In genomic region chr1:54883349-54884102, GRCh38 we compare ENCODE assay signal across 8 cellular contexts. TPM values are rescaled to one million over a fixed set of nuclear protein-coding genes. Genes with fewer than 3 reads are reported as not detected.
DNase-seq lines count a peak whose midpoint lies in the region; ATAC-seq, FAIRE-seq and TF ChIP-seq lines count a peak whose summit lies in the region.

No MANE protein-coding gene starts in this region.

- no peak for DNase-seq in HFF-Myc (ENCODE audit: extremely low read depth, low read depth)
- no peak for DNase-seq in WTC11 (ENCODE audit: low spot score)
- peak; percentile 52 to 72 for DNase-seq in foreskin fibroblast
- peak; percentile 58 to 60 for DNase-seq in gastrocnemius medialis
- DNase-seq in frontal cortex (ENCODE audit: low spot score in 2 of 2) = no peak
- no peak for DNase-seq in aorta
- DNase-seq in DMS114 treated with DMSO at 0.1 percent for 48 hours (lab: John Stamatoyannopoulos, UW; ENCODE audit: unreplicated experiment) = no peak

- H3K4me1 Mint-ChIP-seq in WTC11 = peaks cover 45% of the 10 kb centered on the region

- intact Hi-C loops in gastrocnemius medialis (cut with DNase I; ENCODE audit: low total_unique reads) (loop anchor here (5.0 to 10.0 kb wide), 2 partner anchors 121 to 299 kb away; partner anchors contain the start of gene PARS2), aorta (cut with DNase I) (no loop called here)

- ATAC-seq in WTC11 (no peak), gastrocnemius medialis (peak; percentile 55 to 63), aorta (ENCODE audit: low FRiP score) (no peak), HG02884 (IDR thresholded peaks at IDR 0.05; ENCODE audit: unreplicated experiment) (no peak)

- peaks cover 34 to 47% of the 10 kb centered on the region in 2 donors for H3K4me1 ChIP-seq in gastrocnemius medialis
- peaks cover 0 to 2% of the 10 kb centered on the region in 2 donors for H3K4me1 ChIP-seq in aorta (ENCODE audit: control insufficient read depth in 1 of 2, insufficient read depth in 2 of 2, low read length in 2 of 2)

- WGBS in aorta, 2 donors = 88 to 90% methylated on average over 10 of the region's 10 CpGs

- CTCF ChIA-PET in WTC11 (lab: Charles Lee) = interaction anchor here (1.3 kb wide), 1 partner anchor 139 kb away, joined by 4 read pairs; no protein-coding TSS in a partner anchor

- no peak for FAIRE-seq in frontal cortex (lab: Jason Lieb, UNC)

- H3K9me3 Mint-ChIP-seq in WTC11 = no peaks in the 10 kb centered on the region

- H3K4me3 ChIP-seq in HFF-Myc (replicated peaks; ENCODE audit: low read depth, low read length) (peak overlapping the region; percentile 84; the same call in 1 of the 2 replicates), foreskin fibroblast (ENCODE audit: low read depth in 1 of 2, low read length in 2 of 2) (peak overlapping the region in 1 of 2 donors; percentile 92), gastrocnemius medialis (peak overlapping the region in 2 of 4 donors; percentile 30 to 99), aorta (ENCODE audit: low read length in 2 of 2) (no peak overlapping the region)

- H3K27ac Mint-ChIP-seq in WTC11 = peak overlapping the region; percentile 71

- H3K36me3 Mint-ChIP-seq in WTC11 = peaks cover 51% of the 10 kb centered on the region

- H3K27ac ChIP-seq in gastrocnemius medialis = peak overlapping the region; percentile 84 to 93 (median 88)
- H3K27ac ChIP-seq in aorta (ENCODE audit: low read depth in 1 of 2, low read length in 2 of 2) = no peak overlapping the region

- no peak overlapping the region; the same call in 1 of the 2 replicates for H3K4me3 Mint-ChIP-seq in WTC11

- H3K27me3 ChIP-seq in gastrocnemius medialis = no peaks in the 10 kb centered on the region
- no peaks in the 10 kb centered on the region for H3K27me3 ChIP-seq in aorta (ENCODE audit: control insufficient read depth in 1 of 2, insufficient read depth in 2 of 2, low read length in 1 of 2)

- H3K9me3 ChIP-seq in gastrocnemius medialis (no peaks in the 10 kb centered on the region), aorta (ENCODE audit: control insufficient read depth, low read length) (no peaks in the 10 kb centered on the region)

- TF ChIP-seq CTCF in HFF-Myc (IDR thresholded peaks at IDR 0.05; ENCODE audit: low read depth, low read length, missing control alignments) (no peak), WTC11 (IDR thresholded peaks at IDR 0.05) (no peak), foreskin fibroblast (IDR thresholded peaks at IDR 0.05; ENCODE audit: low read depth, low read length) (no peak), gastrocnemius medialis (IDR thresholded peaks at IDR 0.05 in 4 of 5, conservative IDR thresholded peaks at IDR 0.05 in 1 of 5) (no peak)

- in situ Hi-C loops in gastrocnemius medialis (cut with MboI; ENCODE audit: low sequenced_read_pairs in 4 of 4) = no loop called here

- H3K36me3 ChIP-seq in gastrocnemius medialis (no peaks in the 10 kb centered on the region), aorta (ENCODE audit: control insufficient read depth in 1 of 2, insufficient read depth in 2 of 2, low read length in 1 of 2) (no peaks in the 10 kb centered on the region)

- peak in 1 of 2 donors; percentile 25 for TF ChIP-seq POLR2A in gastrocnemius medialis (IDR thresholded peaks at IDR 0.05)

- POLR2A ChIA-PET in WTC11 (lab: Charles Lee) = no interaction called here

- H3K27me3 Mint-ChIP-seq in WTC11 (ENCODE audit: low read depth) = no peaks in the 10 kb centered on the region

TF ChIP-seq in WTC11, 78 proteins besides CTCF, POLR2A, EP300 and RAD21:
- TF ChIP-seq ZNF263 (CRISPR knock-in tag; IDR thresholded peaks at IDR 0.05; ENCODE audit: low read depth) (no peak), USF1 (CRISPR knock-in tag; IDR thresholded peaks at IDR 0.05) (no peak), GABPB1 (CRISPR knock-in tag; IDR thresholded peaks at IDR 0.05) (peak; percentile 76; the same call in 1 of the 2 replicates)

RNA-seq across cellular contexts. Expression of gene DHCR24, which starts 3.5 kb away (rescaled TPM):
- total RNA-seq in WTC11 (2021) = 300 to 337 TPM (median 336 TPM) in 3 replicates
- 100 to 1,000 TPM; 155 to 362 (median 207) TPM for total RNA-seq in gastrocnemius medialis
- total RNA-seq in frontal cortex = 47.3 TPM
- total RNA-seq in aorta = 10 to 100 TPM; 26.6 to 29.6 TPM
- 1 to 10 TPM; 5.1 to 5.4 TPM for polyA plus RNA-seq in aorta

Comparison
In these comparisons a context has a peak if more than half of its experiments do, and no peak if none do; other contexts are left out.
1. DNase-seq: peak in foreskin fibroblast (2 of 2) and gastrocnemius medialis (2 of 2); none in HFF-Myc (single experiment), WTC11 (single experiment), frontal cortex (0 of 2), aorta (0 of 2) and DMS114 treated with DMSO at 0.1 percent for 48 hours (single experiment).
2. ATAC-seq: peak in gastrocnemius medialis (2 of 2); none in WTC11 (single experiment), aorta (single experiment) and HG02884 (single experiment).
3. H3K27ac ChIP-seq: peak in gastrocnemius medialis (4 of 4); none in aorta (0 of 2).